In genomic region chr13:95624020-95624419, GRCh38 we compare ENCODE assay signal across 8 cellular contexts.
DNase-seq lines count a peak whose midpoint lies in the region; ATAC-seq lines count a peak whose summit lies in the region.

No MANE protein-coding gene starts in this region.

- peak; percentile 61 for ATAC-seq in GM21529 (IDR thresholded peaks at IDR 0.05; ENCODE audit: unreplicated experiment)
- no peak for ATAC-seq in GM21825 (IDR thresholded peaks at IDR 0.05; ENCODE audit: unreplicated experiment)

- DNase-seq in NOMO-1 (lab: John Stamatoyannopoulos, UW; ENCODE audit: unreplicated experiment in 2 of 2) (peak; percentile 22), NOMO-1 treated with dmso at 0.1 percent for 144 hours (lab: John Stamatoyannopoulos, UW; ENCODE audit: unreplicated experiment) (no peak), NCI-H1092 treated with DMSO at 0.1 percent for 48 hours (lab: John Stamatoyannopoulos, UW) (peak; percentile 37), amniotic epithelial cell (ENCODE audit: low read depth) (peak; percentile 58), iPS DF 4.7 (ENCODE audit: extremely low read depth, low spot score) (peak; percentile 68), stromal cell of bone marrow (ENCODE audit: low read depth) (peak; percentile 34)
